21 cellular contexts compared by ENCODE assay signal in genomic region chr3:188184649-188185048, GRCh38. TPM values are rescaled to one million over a fixed set of nuclear protein-coding genes. Genes with fewer than 3 reads are reported as not detected.
DNase-seq lines count a peak whose midpoint lies in the region; ATAC-seq and TF ChIP-seq lines count a peak whose summit lies in the region.
"Had no signal": no experiment of that assay in that cellular context is flagged by ENCODE, and none has a peak within 500 bp of the region (broad histone marks: within the 10 kb centered on the region; RNA-seq: fewer than 3 reads in every experiment).

No MANE protein-coding gene starts in this region.

- intact Hi-C loops in Caco-2 (cut with micrococcal nuclease; ENCODE audit: unreplicated experiment) = no loop called here
- intact Hi-C loops in IMR-90 (cut with micrococcal nuclease) = no loop called here
- intact Hi-C loops in left colon (cut with DNase I, micrococcal nuclease) = no loop called here
- intact Hi-C loops in sigmoid colon (cut with DNase I) = no loop called here

- H3K27me3 ChIP-seq in Caco-2 (replicated peaks; ENCODE audit: control insufficient read depth, insufficient read depth, low read length) = no peaks in the 10 kb centered on the region
- no peaks in the 10 kb centered on the region for H3K27me3 ChIP-seq in IMR-90 (ENCODE audit: control insufficient read depth, insufficient read depth, low read length)
- H3K27me3 ChIP-seq in sigmoid colon = no peaks in the 10 kb centered on the region
- H3K27me3 ChIP-seq: left lung had no signal

- no peak for ATAC-seq in IMR-90 (ENCODE audit: low read depth)
- ATAC-seq in left colon = peak; percentile 10
- ATAC-seq: activated naive CD4-positive, alpha-beta T cell treated with anti-CD3 and anti-CD28 coated beads, Interleukin-2, amount 50 U/mL, for 72 hours; activated T-cell treated with anti-CD3 and anti-CD28 coated beads, Interleukin-2, amount 50 U/mL, for 72 hours; left lung; stimulated activated naive CD8-positive, alpha-beta T cell treated with anti-CD3 and anti-CD28 coated beads, Interleukin-15, amount 100 ng/mL, for 72 hours had no signal

- no peak for TF ChIP-seq RAD21 in IMR-90 (IDR thresholded peaks at IDR 0.05; ENCODE audit: low read length)

- H3K56ac ChIP-seq in IMR-90 (ENCODE audit: extremely low read depth, insufficient read depth, low read length) = no peak overlapping the region

- no peak overlapping the region for H2AK9ac ChIP-seq in IMR-90 (replicated peaks; ENCODE audit: low read depth, low read length, poor library complexity)

- H2BK15ac ChIP-seq in IMR-90 (ENCODE audit: low read depth, low read length) = no peak overlapping the region

- no peak overlapping the region for H3K9ac ChIP-seq in IMR-90 (ENCODE audit: low read depth, low read length)

- H3K4me3 ChIP-seq in Caco-2 (ENCODE audit: low read depth, low read length) (no peak overlapping the region), IMR-90 (ENCODE audit: insufficient read depth, low read depth, low read length) (no peak overlapping the region), sigmoid colon (no peak overlapping the region)
- H3K4me3 ChIP-seq: left lung had no signal

- no peak for TF ChIP-seq EP300 in sigmoid colon (IDR thresholded peaks at IDR 0.05)

- no peak overlapping the region for H3K18ac ChIP-seq in IMR-90 (ENCODE audit: low read depth, low read length)

- no peak overlapping the region for H3K4me2 ChIP-seq in IMR-90 (ENCODE audit: low read depth, low read length)

- no peaks in the 10 kb centered on the region for H3K9me3 ChIP-seq in Caco-2
- H3K9me3 ChIP-seq in IMR-90 (ENCODE audit: control insufficient read depth, insufficient read depth, low read length) = no peaks in the 10 kb centered on the region
- H3K9me3 ChIP-seq in sigmoid colon = no peaks in the 10 kb centered on the region
- H3K9me3 ChIP-seq: left lung had no signal

- H3K9me3 Mint-ChIP-seq in Caco-2 (ENCODE audit: unreplicated experiment) = no peaks in the 10 kb centered on the region
- H3K9me3 Mint-ChIP-seq: activated naive CD4-positive, alpha-beta T cell treated with anti-CD3 and anti-CD28 coated beads, Interleukin-2, amount 50 U/mL, for 72 hours; activated T-cell treated with anti-CD3 and anti-CD28 coated beads, Interleukin-2, amount 50 U/mL, for 72 hours; CD4-positive, alpha-beta T cell; stimulated activated naive CD8-positive, alpha-beta T cell treated with anti-CD3 and anti-CD28 coated beads, Interleukin-15, amount 100 ng/mL, for 72 hours had no signal

- no peak overlapping the region for H2AFZ ChIP-seq in IMR-90 (replicated peaks; ENCODE audit: low read length, poor library complexity)

- no peaks in the 10 kb centered on the region for H3K27me3 Mint-ChIP-seq in Caco-2 (ENCODE audit: insufficient read depth, unreplicated experiment)
- H3K27me3 Mint-ChIP-seq: CD4-positive, alpha-beta T cell; stimulated activated naive CD8-positive, alpha-beta T cell treated with anti-CD3 and anti-CD28 coated beads, Interleukin-15, amount 100 ng/mL, for 72 hours had no signal

- peaks cover 27% of the 10 kb centered on the region for H3K9me1 ChIP-seq in IMR-90 (ENCODE audit: insufficient read depth, low read length)

- no peak overlapping the region for H3K4ac ChIP-seq in IMR-90 (ENCODE audit: low read depth, low read length)

- H2BK120ac ChIP-seq in IMR-90 (ENCODE audit: low read depth, low read length) = no peak overlapping the region

- no peak overlapping the region for H3K27ac ChIP-seq in IMR-90 (ENCODE audit: insufficient read depth, low read length)
- peak overlapping the region; percentile 76 to 99 (median 92) for H3K27ac ChIP-seq in sigmoid colon
- H3K27ac ChIP-seq: left lung had no signal

- H3K36me3 ChIP-seq in Caco-2 (ENCODE audit: control insufficient read depth, insufficient read depth, low read length) = peaks cover under 1% of the 10 kb centered on the region; the same call in 1 of the 2 replicates
- H3K36me3 ChIP-seq in IMR-90 (ENCODE audit: control insufficient read depth, insufficient read depth, low read length) = peaks cover 5% of the 10 kb centered on the region
- H3K36me3 ChIP-seq in sigmoid colon = no peaks in the 10 kb centered on the region
- H3K36me3 ChIP-seq: left lung had no signal

- TF ChIP-seq POLR2A in IMR-90 (IDR thresholded peaks at IDR 0.05; ENCODE audit: low read depth, low read length) (no peak), sigmoid colon (IDR thresholded peaks at IDR 0.05) (no peak)

- no peak for DNase-seq in Caco-2
- no peak for DNase-seq in IMR-90
- no peak for DNase-seq in left colon
- DNase-seq in sigmoid colon = no peak
- DNase-seq in NOMO-1 treated with DMSO at 0.1 percent for 48 hours (lab: John Stamatoyannopoulos, UW; ENCODE audit: unreplicated experiment) = no peak
- no peak for DNase-seq in activated gamma-delta T cell (lab: John Stamatoyannopoulos, UW)
- no peak for DNase-seq in stimulated activated CD4-positive, alpha-beta T cell treated with anti-CD3 and anti-CD28 coated beads, Interleukin-2, amount 100 ng/mL, for 24 hours
- DNase-seq in HUDEP-2 (lab: John Stamatoyannopoulos, UW; ENCODE audit: unreplicated experiment in 76 of 76) = no peak
- DNase-seq: activated CD4-positive, CD25-positive, alpha-beta regulatory T cell treated with anti-CD3 and anti-CD28 coated beads, Interleukin-2, amount 50 U/mL, for 72 hours; activated CD8-positive, alpha-beta memory T cell treated with anti-CD3 and anti-CD28 coated beads for 24 hours; activated T-cell treated with anti-CD3 and anti-CD28 coated beads, Interleukin-2, amount 50 U/mL, for 72 hours; CD4-positive, alpha-beta T cell; cortex of kidney; foreskin melanocyte; KG1; left lung; MV-4-11; NCI-H1694 treated with DMSO at 0.1 percent for 48 hours; occipital lobe; stimulated activated naive CD8-positive, alpha-beta T cell treated with anti-CD3 and anti-CD28 coated beads, Interleukin-15, amount 100 ng/mL, for 72 hours had no signal

- in situ Hi-C loops in IMR-90 (cut with MboI; ENCODE audit: low sequenced_read_pairs) = no loop called here

- peaks cover 77% of the 10 kb centered on the region for H4K20me1 ChIP-seq in IMR-90 (ENCODE audit: insufficient read depth, low read length)

- CTCF ChIA-PET in Caco-2 (lab: Charles Lee) = interaction anchor here (0.6 kb wide), 2 partner anchors 100 to 437 kb away, joined by 3 read pairs; no protein-coding TSS in a partner anchor
- CTCF ChIA-PET in IMR-90 (lab: Yijun Ruan, JAX) = interaction anchor here (0.6 to 1.2 kb wide), 4 partner anchors 10 to 437 kb away, joined by 3 to 4 read pairs (median 4); no protein-coding TSS in a partner anchor

- BruUV-seq in Caco-2 (replicated peaks; lab: Mats Ljungman, UMichigan) = no TSS peak
- no TSS peak for BruUV-seq in IMR-90 (replicated peaks; lab: Mats Ljungman, UMichigan)

- peaks cover 34% of the 10 kb centered on the region for H3K4me1 Mint-ChIP-seq in Caco-2 (ENCODE audit: low read depth, unreplicated experiment)

- H3K14ac ChIP-seq in IMR-90 (replicated peaks; ENCODE audit: low read depth, low read length) = no peak overlapping the region; the same call in 1 of the 2 replicates

- H2BK20ac ChIP-seq in IMR-90 (ENCODE audit: low read depth, low read length) = no peak overlapping the region

- H4K91ac ChIP-seq in IMR-90 (ENCODE audit: insufficient read depth, low read depth, low read length) = no peak overlapping the region

- TF ChIP-seq CTCF in Caco-2 (IDR thresholded peaks at IDR 0.05; ENCODE audit: insufficient read depth in 1 of 2, low read depth in 1 of 2, low read length in 1 of 2, severe bottlenecking in 1 of 2, unreplicated experiment in 1 of 2) = no peak
- no peak for TF ChIP-seq CTCF in IMR-90 (conservative IDR thresholded peaks at IDR 0.05; ENCODE audit: low read depth, low read length)
- TF ChIP-seq CTCF in sigmoid colon (IDR thresholded peaks at IDR 0.05) = no peak

- H2BK5ac ChIP-seq in IMR-90 (ENCODE audit: low read depth, low read length, poor library complexity, severe bottlenecking) = no peak overlapping the region

- WGBS in IMR-90 (ENCODE audit: extremely low coverage in 2 of 2, insufficient read length in 1 of 2), 2 experiments = 89% methylated on average over 3 of the region's 3 CpGs; no CpG with 5 or more reads in 1 of the 2 experiments
- 86 to 92% methylated on average over 3 of the region's 3 CpGs for whole genome bisulfite sequencing in sigmoid colon, 2 donors

- no peaks in the 10 kb centered on the region for H3K36me3 Mint-ChIP-seq in Caco-2 (ENCODE audit: insufficient read depth, unreplicated experiment)

- H3K4me3 Mint-ChIP-seq in Caco-2 (ENCODE audit: unreplicated experiment) = no peak overlapping the region
- H3K4me3 Mint-ChIP-seq: activated T-cell treated with anti-CD3 and anti-CD28 coated beads, Interleukin-2, amount 50 U/mL, for 72 hours; CD4-positive, alpha-beta T cell; stimulated activated naive CD8-positive, alpha-beta T cell treated with anti-CD3 and anti-CD28 coated beads, Interleukin-15, amount 100 ng/mL, for 72 hours had no signal

- dilution Hi-C loops in IMR-90 (cut with HindIII; ENCODE audit: low sequenced_read_pairs, unreplicated experiment) = no loop called here

- H3K79me1 ChIP-seq in IMR-90 (ENCODE audit: low read depth in 1 of 2, low read length in 2 of 2) = peaks cover 52 to 83% of the 10 kb centered on the region in 2 experiments

- no peak overlapping the region for H4K8ac ChIP-seq in IMR-90 (ENCODE audit: low read depth in 2 of 2, low read length in 2 of 2)

- no peak overlapping the region for H4K5ac ChIP-seq in IMR-90 (ENCODE audit: low read depth, low read length)

- no peak overlapping the region for H3K23ac ChIP-seq in IMR-90 (ENCODE audit: low read depth, low read length)

- H2AK5ac ChIP-seq in IMR-90 (ENCODE audit: low read depth, low read length) = peak overlapping the region; percentile 31; the same call in 1 of the 2 replicates

- POLR2A ChIA-PET in Caco-2 (lab: Charles Lee) = no interaction called here
- POLR2A ChIA-PET in IMR-90 (lab: Charles Lee; ENCODE audit: unreplicated experiment) = no interaction called here

- peaks cover 7% of the 10 kb centered on the region; the same call in 1 of the 2 replicates for H3K4me1 ChIP-seq in Caco-2
- peaks cover 16% of the 10 kb centered on the region for H3K4me1 ChIP-seq in IMR-90 (ENCODE audit: control insufficient read depth, insufficient read depth, low read length)
- peaks cover 0 to 99% (median 86%) of the 10 kb centered on the region in 4 donors for H3K4me1 ChIP-seq in sigmoid colon

- peak overlapping the region; percentile 43 for H3K27ac Mint-ChIP-seq in Caco-2 (ENCODE audit: unreplicated experiment)
- H3K27ac Mint-ChIP-seq: activated naive CD4-positive, alpha-beta T cell treated with anti-CD3 and anti-CD28 coated beads, Interleukin-2, amount 50 U/mL, for 72 hours; activated T-cell treated with anti-CD3 and anti-CD28 coated beads, Interleukin-2, amount 50 U/mL, for 72 hours; CD4-positive, alpha-beta T cell; stimulated activated naive CD8-positive, alpha-beta T cell treated with anti-CD3 and anti-CD28 coated beads, Interleukin-15, amount 100 ng/mL, for 72 hours had no signal

TF ChIP-seq in IMR-90, 13 proteins besides CTCF, POLR2A, EP300 and RAD21 (continues in another document):
- TF ChIP-seq FOS (IDR thresholded peaks at IDR 0.05; ENCODE audit: low read depth, low read length) = no peak

RNA-seq across cellular contexts. Expression of gene LPP, which starts 30.7 kb away (rescaled TPM):
- total RNA-seq in Caco-2 (2022) = 120 and 147 TPM in 2 replicates
- total RNA-seq in IMR-90 (2012; rRNA removed) = 111 and 130 TPM in 2 replicates
- polyA plus RNA-seq in IMR-90 (2012; rRNA removed) = 16.0 and 17.6 TPM in 2 replicates
- 7.4 and 10.6 TPM in 2 replicates for polyA plus RNA-seq in IMR-90 (2012; cell fraction: cytosol; rRNA removed)
- polyA plus RNA-seq in IMR-90 (2012; cell fraction: nucleus; rRNA removed; ENCODE audit: low replicate concordance) = 35.2 and 36.9 TPM in 2 replicates
- 100 to 1,000 TPM; 228 to 258 TPM for total RNA-seq in left colon
- total RNA-seq in sigmoid colon = 1,000 to 10,000 TPM in 3 of 4 donors, 100 to 1,000 TPM in 1; 824 to 1,773 (median 1,187) TPM
- polyA plus RNA-seq in sigmoid colon = 10 to 100 TPM in 1 of 3 donors, 1 to 10 TPM in 2; 5.3 to 36.0 (median 7.2) TPM
